Comparison of ENCODE assay signal across 8 cellular contexts in genomic region chr17:72121164-72122001, GRCh38. TPM values are rescaled to one million over a fixed set of nuclear protein-coding genes. Genes with fewer than 3 reads are reported as not detected.
A peak's percentile ranks its signal among the peaks of the same experiment; 100 is the strongest.
DNase-seq lines count a peak whose midpoint lies in the region; ATAC-seq and TF ChIP-seq lines count a peak whose summit lies in the region.

No MANE protein-coding gene starts in this region.

- H3K4me3 ChIP-seq in SJSA1 (peak overlapping the region; percentile 56), parathyroid adenoma (ENCODE audit: low read depth, low read length) (peak overlapping the region; percentile 50)

- H3K4me1 ChIP-seq in SJSA1 (replicated peaks): peaks cover 50% of the 10 kb centered on the region
- peaks cover 21% of the 10 kb centered on the region for H3K4me1 ChIP-seq in foreskin keratinocyte
- no peaks in the 10 kb centered on the region for H3K4me1 ChIP-seq in parathyroid adenoma

- H3K79me2 ChIP-seq in parathyroid adenoma: no peaks in the 10 kb centered on the region

- H3K9ac ChIP-seq in parathyroid adenoma: no peak overlapping the region

- H3K36me3 ChIP-seq in SJSA1 (peaks cover 25% of the 10 kb centered on the region), parathyroid adenoma (ENCODE audit: control insufficient read depth, insufficient read depth, low read length) (no peaks in the 10 kb centered on the region)

- H3K4me2 ChIP-seq in parathyroid adenoma (ENCODE audit: low read length): peak overlapping the region; percentile 59

- TF ChIP-seq CTCF in foreskin keratinocyte (conservative IDR thresholded peaks at IDR 0.05) (peak; percentile 23), parathyroid adenoma (IDR thresholded peaks at IDR 0.05) (no peak)

- peak overlapping the region; percentile 38 for H2AFZ ChIP-seq in parathyroid adenoma

- DNase-seq in NCI-H2081 (lab: John Stamatoyannopoulos, UW): peak; percentile 62 to 73
- no peak for DNase-seq in NCI-H2081 treated with DMSO at 0.1 percent for 48 hours (lab: John Stamatoyannopoulos, UW)
- DNase-seq in SJSA1 (ENCODE audit: low read depth in 1 of 2, low spot score in 2 of 2): peak; percentile 71 to 85
- no peak for DNase-seq in foreskin keratinocyte
- no peak for DNase-seq in stimulated activated CD8-positive, alpha-beta memory T cell treated with anti-CD3 and anti-CD28 coated beads, Interleukin-4, amount 100 ng/mL, for 48 hours

- H3K27ac ChIP-seq in SJSA1 (no peak overlapping the region), foreskin keratinocyte (peak overlapping the region; percentile 85), parathyroid adenoma (no peak overlapping the region)

- H3K9me3 ChIP-seq in SJSA1 (replicated peaks) (no peaks in the 10 kb centered on the region), parathyroid adenoma (ENCODE audit: control insufficient read depth, low read length) (no peaks in the 10 kb centered on the region)

- H3K27me3 ChIP-seq in SJSA1 (replicated peaks): 0 out of 2 replicates have a peak, but pooled peaks cover 4% of the 10 kb centered on the region
- H3K27me3 ChIP-seq in foreskin keratinocyte: peaks cover 12% of the 10 kb centered on the region
- peaks cover 11% of the 10 kb centered on the region for H3K27me3 ChIP-seq in parathyroid adenoma (ENCODE audit: control insufficient read depth, insufficient read depth, low read length)

- ATAC-seq in HG02852 (IDR thresholded peaks at IDR 0.05; ENCODE audit: unreplicated experiment) (peak; percentile 17), foreskin keratinocyte (peak; percentile 28), HG03039 (IDR thresholded peaks at IDR 0.05; ENCODE audit: unreplicated experiment) (no peak)

RNA-seq across cellular contexts. Expression of gene SOX9, which starts 0.6 kb away (rescaled TPM):
- total RNA-seq in SJSA1 (2014; rRNA removed; shearing (Covaris generic)): 2.9 and 4.0 TPM in 2 replicates
- 50.5 and 66.3 TPM in 2 replicates for total RNA-seq in foreskin keratinocyte
- polyA plus RNA-seq in foreskin keratinocyte: 24.9 and 29.1 TPM in 2 replicates

Comparison
In these comparisons a context has a peak if more than half of its experiments do, and no peak if none do; other contexts are left out.
1. DNase-seq: peak in NCI-H2081 (2 of 2) and SJSA1 (2 of 2); none in NCI-H2081 treated with DMSO at 0.1 percent for 48 hours (single experiment), foreskin keratinocyte (0 of 2) and stimulated activated CD8-positive, alpha-beta memory T cell treated with anti-CD3 and anti-CD28 coated beads, Interleukin-4, amount 100 ng/mL, for 48 hours (single experiment).
2. RNA of gene SOX9, which starts 0.6 kb away (total RNA-seq): 50.5 to 66.3 TPM in foreskin keratinocyte; 2.9 to 4.0 TPM in SJSA1; every median in the first group is over 10 times any median in the second.